In genomic region chr19:2949939-2950285, GRCh38 we compare ENCODE assay signal across 8 cellular contexts. TPM values are rescaled to one million over a fixed set of nuclear protein-coding genes. Genes with fewer than 3 reads are reported as not detected.
A peak's percentile ranks its signal among the peaks of the same experiment; 100 is the strongest.
DNase-seq lines count a peak whose midpoint lies in the region; ATAC-seq, FAIRE-seq and TF ChIP-seq lines count a peak whose summit lies in the region.

No MANE protein-coding gene starts in this region.

- H3K4me1 Mint-ChIP-seq in naive B cell: peaks cover 28 to 33% (median 29%) of the 10 kb centered on the region in 3 donors

- no peaks in the 10 kb centered on the region for H3K9me3 Mint-ChIP-seq in naive B cell

- CTCF ChIA-PET in endothelial cell of umbilical vein (lab: Charles Lee): interaction anchor here (0.6 to 4.7 kb wide), 33 partner anchors 8 to 352 kb away, joined by 3 to 105 read pairs (median 6); partner anchors contain the start of genes TLE6, ZNF555 and ZNF57

- H3K4me3 Mint-ChIP-seq in naive B cell: peak overlapping the region; percentile 91 to 99 (median 98)

- H3K9me3 ChIP-seq in DOHH2 (ENCODE audit: control insufficient read depth, insufficient read depth, low read length) (no peaks in the 10 kb centered on the region), SJSA1 (replicated peaks) (no peaks in the 10 kb centered on the region), endothelial cell of umbilical vein (replicated peaks; ENCODE audit: control insufficient read depth, insufficient read depth, low read length) (no peaks in the 10 kb centered on the region)

- H3K9me2 ChIP-seq in DOHH2 (replicated peaks; ENCODE audit: control insufficient read depth, low read length): no peaks in the 10 kb centered on the region

- peaks cover 13% of the 10 kb centered on the region for H3K4me1 ChIP-seq in DOHH2 (ENCODE audit: control insufficient read depth, low read length)
- peaks cover 5% of the 10 kb centered on the region for H3K4me1 ChIP-seq in SJSA1 (replicated peaks)
- peaks cover 27% of the 10 kb centered on the region for H3K4me1 ChIP-seq in endothelial cell of umbilical vein (ENCODE audit: control insufficient read depth, extremely low read depth, insufficient read depth, low read length)

- peak overlapping the region; percentile 87 for H3K4me3 ChIP-seq in DOHH2 (ENCODE audit: low read length)
- H3K4me3 ChIP-seq in HFF-Myc (replicated peaks; ENCODE audit: low read depth, low read length): peak overlapping the region; percentile 99
- H3K4me3 ChIP-seq in SJSA1: peak overlapping the region; percentile 61
- H3K4me3 ChIP-seq in endothelial cell of umbilical vein (replicated peaks in 1 of 3; ENCODE audit: insufficient read depth in 1 of 3, low read depth in 1 of 3, low read length in 3 of 3): peak overlapping the region; percentile 16 to 82 (median 57)

- intact Hi-C loops in endothelial cell of umbilical vein (cut with micrococcal nuclease): loop anchor here (1.0 to 2.0 kb wide), 11 partner anchors 22 to 302 kb away; partner anchors contain the start of genes THOP1, ZNF555 and ZNF57

- H3K27ac Mint-ChIP-seq in naive B cell: peak overlapping the region; percentile 98 to 100 (median 99)

- H2AFZ ChIP-seq in endothelial cell of umbilical vein (ENCODE audit: low read depth, low read length): no peak overlapping the region

- H3K27me3 ChIP-seq in DOHH2 (ENCODE audit: control insufficient read depth, low read length) (no peaks in the 10 kb centered on the region), SJSA1 (replicated peaks) (no peaks in the 10 kb centered on the region), endothelial cell of umbilical vein (ENCODE audit: control insufficient read depth in 2 of 2, insufficient read depth in 2 of 2, low read length in 2 of 2) (no peaks in the 10 kb centered on the region)

- H4K20me1 ChIP-seq in DOHH2 (ENCODE audit: control insufficient read depth, insufficient read depth, low read depth, low read length): peaks cover 7% of the 10 kb centered on the region; the same call in 1 of the 2 replicates
- H4K20me1 ChIP-seq in endothelial cell of umbilical vein (replicated peaks; ENCODE audit: control insufficient read depth, extremely low read depth, insufficient read depth, low read length): no peaks in the 10 kb centered on the region

- POLR2A ChIA-PET in endothelial cell of umbilical vein (lab: Charles Lee): interaction anchor here (0.5 to 2.2 kb wide), 9 partner anchors 49 to 474 kb away, joined by 3 to 16 read pairs (median 6); partner anchors contain the start of genes GADD45B and ZNF57

- H3K27me3 Mint-ChIP-seq in naive B cell: no peaks in the 10 kb centered on the region

- TF ChIP-seq CTCF in DOHH2 (IDR thresholded peaks at IDR 0.05; ENCODE audit: low read depth, low read length, poor library complexity, severe bottlenecking): no peak
- TF ChIP-seq CTCF in HFF-Myc (IDR thresholded peaks at IDR 0.05; ENCODE audit: low read depth, low read length, missing control alignments): no peak
- no peak for TF ChIP-seq CTCF in endothelial cell of umbilical vein (IDR thresholded peaks at IDR 0.05; ENCODE audit: extremely low read depth in 1 of 2, insufficient read depth in 1 of 2, low read depth in 1 of 2, low read length in 2 of 2)

- H3K4me2 ChIP-seq in DOHH2 (ENCODE audit: low read length): peak overlapping the region; percentile 88
- H3K4me2 ChIP-seq in endothelial cell of umbilical vein (ENCODE audit: insufficient read depth, low read length): peak overlapping the region; percentile 80

- DNase-seq in HFF-Myc (ENCODE audit: extremely low read depth, low read depth): no peak
- DNase-seq in SJSA1 (ENCODE audit: low read depth in 1 of 2, low spot score in 2 of 2): peak in 1 of 2 experiments; percentile 31
- peak; percentile 99 for DNase-seq in endothelial cell of umbilical vein (ENCODE audit: low read depth, low spot score)
- DNase-seq in naive B cell: no peak
- DNase-seq in H4 (ENCODE audit: low spot score): no peak
- DNase-seq in kidney glomerular epithelial cell (lab: John Stamatoyannopoulos, UW): no peak

- H3K27ac ChIP-seq in DOHH2 (ENCODE audit: low read depth, low read length) (peak overlapping the region; percentile 66), SJSA1 (peak overlapping the region; percentile 54), endothelial cell of umbilical vein (ENCODE audit: insufficient read depth, low read depth, low read length) (peak overlapping the region; percentile 95)

- TF ChIP-seq POLR2A in endothelial cell of umbilical vein (IDR thresholded peaks at IDR 0.05; ENCODE audit: low read depth, low read length): no peak

- BruUV-seq in endothelial cell of umbilical vein (replicated peaks; lab: Mats Ljungman, UMichigan): TSS peak; percentile 77

- H3K36me3 ChIP-seq in DOHH2 (ENCODE audit: control insufficient read depth, low read length): peaks cover 7% of the 10 kb centered on the region; the same call in 1 of the 2 replicates
- H3K36me3 ChIP-seq in SJSA1: peaks cover 6% of the 10 kb centered on the region; the same call in 1 of the 2 replicates
- H3K36me3 ChIP-seq in endothelial cell of umbilical vein (ENCODE audit: control insufficient read depth in 2 of 2, extremely low read depth in 1 of 2, insufficient read depth in 2 of 2, low read length in 2 of 2): no peaks in the 10 kb centered on the region

- no peaks in the 10 kb centered on the region for H3K9me1 ChIP-seq in endothelial cell of umbilical vein (replicated peaks; ENCODE audit: control insufficient read depth, extremely low read depth, insufficient read depth, low read length)

- dilution Hi-C loops in endothelial cell of umbilical vein (cut with MboI; ENCODE audit: extremely low pct_ligation_motif_present, low sequenced_read_pairs): no loop called here

- FAIRE-seq in endothelial cell of umbilical vein (lab: Jason Lieb, UNC): peak; percentile 99

- peaks cover 17% of the 10 kb centered on the region for H3K79me2 ChIP-seq in DOHH2 (ENCODE audit: control insufficient read depth, low read length)
- H3K79me2 ChIP-seq in endothelial cell of umbilical vein (ENCODE audit: control insufficient read depth, insufficient read depth, low read length): no peaks in the 10 kb centered on the region

- H3F3A ChIP-seq in DOHH2 (ENCODE audit: control insufficient read depth, insufficient read depth): 0 out of 2 replicates have a peak, but pooled peaks cover 4% of the 10 kb centered on the region

- H3K36me3 Mint-ChIP-seq in naive B cell: no peaks in the 10 kb centered on the region

- peak; percentile 1 to 4 for ATAC-seq in naive B cell (ENCODE audit: low read depth in 2 of 2)
- ATAC-seq in HG02588 (IDR thresholded peaks at IDR 0.05; ENCODE audit: unreplicated experiment): no peak

- H3K9ac ChIP-seq in endothelial cell of umbilical vein (replicated peaks; ENCODE audit: extremely low read depth, insufficient read depth, low read length): peak overlapping the region; percentile 94

TF ChIP-seq in endothelial cell of umbilical vein, 7 proteins besides CTCF, POLR2A, EP300 and RAD21 (continues in another document):
- TF ChIP-seq GATA2 (IDR thresholded peaks at IDR 0.05; ENCODE audit: insufficient read depth, insufficient read length, low read depth, low read length): peak; percentile 99
- no peak for TF ChIP-seq EZH2 (IDR thresholded peaks at IDR 0.05; ENCODE audit: borderline replicate concordance, low read depth, low read length, severe bottlenecking)
- TF ChIP-seq POLR2AphosphoS5 (IDR thresholded peaks at IDR 0.05; ENCODE audit: insufficient read depth, low read depth, low read length): peak; percentile 98
- no peak for TF ChIP-seq MYC (IDR thresholded peaks at IDR 0.05; ENCODE audit: low read depth, low read length)

RNA-seq across cellular contexts. Expression of gene ZNF77, which starts 5.1 kb away (rescaled TPM):
- 4.5 and 5.6 TPM in 2 replicates for total RNA-seq in SJSA1 (2014; rRNA removed; shearing (Covaris generic))
- 5.9 and 7.0 TPM in 2 replicates for total RNA-seq in endothelial cell of umbilical vein
- 7.7 and 10.2 TPM in 2 replicates for polyA plus RNA-seq in endothelial cell of umbilical vein
- polyA plus RNA-seq in endothelial cell of umbilical vein (2011; cell fraction: cytosol; rRNA removed): 15.7 and 17.7 TPM in 2 replicates
- polyA plus RNA-seq in endothelial cell of umbilical vein (2011; cell fraction: nucleus; rRNA removed): 14.0 and 14.9 TPM in 2 replicates
- polyA plus RNA-seq in endothelial cell of umbilical vein (2012): 5.1 and 5.5 TPM in 2 replicates
- 11.6 and 14.0 TPM in 2 replicates for polyA minus RNA-seq in endothelial cell of umbilical vein
- 1.8 TPM for polyA minus RNA-seq in endothelial cell of umbilical vein (2011; cell fraction: cytosol; rRNA and poly(A)+ RNA removed)
- 5.2 and 5.3 TPM in 2 replicates for polyA minus RNA-seq in endothelial cell of umbilical vein (2011; cell fraction: nucleus; rRNA and poly(A)+ RNA removed)
- polyA plus RNA-seq in naive B cell (ENCODE audit: low read depth in 6 of 6): 1 to 10 TPM in 3 of 6 donors, under 1 TPM in 2, not detected in 1; 0.45 to 3.7 (median 1.1) TPM
- 3.7 and 4.0 TPM in 2 replicates for total RNA-seq in H4 (2014; rRNA removed; shearing (Covaris generic))

RNA-seq across cellular contexts. Expression of gene TLE6, which starts 27.5 kb away (rescaled TPM):
- total RNA-seq in SJSA1 (2014; rRNA removed; shearing (Covaris generic)): 2.0 and 7.2 TPM in 2 replicates
- total RNA-seq in endothelial cell of umbilical vein: 1.9 and 2.0 TPM in 2 replicates
- polyA plus RNA-seq in endothelial cell of umbilical vein (1.6 and 2.1 TPM in 2 replicates), naive B cell (ENCODE audit: low read depth in 6 of 6) (10 to 100 TPM in 1 of 6 donors, 1 to 10 TPM in 3, under 1 TPM in 2; 0.43 to 10.7 (median 1.8) TPM)
- 1.0 and 1.4 TPM in 2 replicates for polyA plus RNA-seq in endothelial cell of umbilical vein (2011; cell fraction: cytosol; rRNA removed)
- 7.1 and 8.2 TPM in 2 replicates for polyA plus RNA-seq in endothelial cell of umbilical vein (2011; cell fraction: nucleus; rRNA removed)
- 0.83 and 2.2 TPM in 2 replicates for polyA plus RNA-seq in endothelial cell of umbilical vein (2012)
- polyA minus RNA-seq in endothelial cell of umbilical vein: 0.83 and 1.5 TPM in 2 replicates
- polyA minus RNA-seq in endothelial cell of umbilical vein (2011; cell fraction: cytosol; rRNA and poly(A)+ RNA removed): 1.8 TPM
- 1.5 TPM in 2 replicates for polyA minus RNA-seq in endothelial cell of umbilical vein (2011; cell fraction: nucleus; rRNA and poly(A)+ RNA removed)
- total RNA-seq in H4 (2014; rRNA removed; shearing (Covaris generic)): 1.5 and 2.7 TPM in 2 replicates

RNA-seq across cellular contexts. Expression of gene ZNF57, which starts 49.2 kb away (rescaled TPM):
- 3.3 and 4.3 TPM in 2 replicates for total RNA-seq in SJSA1 (2014; rRNA removed; shearing (Covaris generic))
- 3.4 and 3.6 TPM in 2 replicates for total RNA-seq in endothelial cell of umbilical vein
- polyA plus RNA-seq in endothelial cell of umbilical vein (2.0 TPM in 2 replicates), naive B cell (ENCODE audit: low read depth in 6 of 6) (1 to 10 TPM; 2.9 to 5.5 (median 3.6) TPM)
- polyA plus RNA-seq in endothelial cell of umbilical vein (2011; cell fraction: cytosol; rRNA removed): 2.2 and 2.5 TPM in 2 replicates
- 2.7 and 3.8 TPM in 2 replicates for polyA plus RNA-seq in endothelial cell of umbilical vein (2011; cell fraction: nucleus; rRNA removed)
- polyA plus RNA-seq in endothelial cell of umbilical vein (2012): 2.8 and 3.0 TPM in 2 replicates
- 6.2 and 7.4 TPM in 2 replicates for polyA minus RNA-seq in endothelial cell of umbilical vein
- 5.4 TPM for polyA minus RNA-seq in endothelial cell of umbilical vein (2011; cell fraction: cytosol; rRNA and poly(A)+ RNA removed)
- 1.7 and 2.3 TPM in 2 replicates for polyA minus RNA-seq in endothelial cell of umbilical vein (2011; cell fraction: nucleus; rRNA and poly(A)+ RNA removed)
- 3.4 and 7.3 TPM in 2 replicates for total RNA-seq in H4 (2014; rRNA removed; shearing (Covaris generic))
